10 cellular contexts compared by ENCODE assay signal in the genomic region with DNA sequence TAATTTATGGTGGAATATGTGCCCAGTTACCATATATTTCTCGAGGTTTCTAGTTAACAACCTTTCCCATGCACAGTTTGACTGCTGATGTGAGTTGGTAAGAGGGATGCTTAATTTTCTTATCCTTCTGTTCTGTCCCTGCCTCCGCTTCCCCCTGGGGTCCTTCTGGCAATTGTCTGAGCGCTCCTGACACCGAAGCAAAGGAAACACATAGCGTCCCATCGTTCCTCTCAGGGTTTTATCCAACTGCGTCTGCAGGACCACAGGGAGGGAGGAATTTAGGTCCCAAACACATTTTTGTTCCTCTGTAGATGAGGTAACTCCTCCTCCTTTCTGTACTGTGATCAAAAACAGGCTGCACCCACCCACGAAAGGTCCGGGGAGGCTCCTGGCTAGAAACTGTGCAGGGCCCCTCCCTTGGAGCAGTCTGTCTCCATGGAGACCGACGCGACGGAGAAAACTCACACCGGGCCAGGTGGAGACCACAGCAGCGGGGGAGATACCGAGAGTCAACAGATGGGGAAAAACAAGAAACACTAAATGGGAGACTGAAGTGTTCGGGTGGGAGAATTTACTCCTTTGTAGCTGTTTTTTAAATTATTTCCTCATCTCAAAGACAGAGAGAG.
DNase-seq lines count a peak whose midpoint lies in the region; ATAC-seq and TF ChIP-seq lines count a peak whose summit lies in the region.
"Had no signal": no experiment of that assay in that cellular context is flagged by ENCODE, and none has a peak within 500 bp of the region (broad histone marks: within the 10 kb centered on the region; RNA-seq: fewer than 3 reads in every experiment).

No MANE protein-coding gene starts in this region.

- H3K36me3 ChIP-seq in Peyer's patch = no peaks in the 10 kb centered on the region

- H3K4me1 ChIP-seq in Peyer's patch = no peaks in the 10 kb centered on the region

- peak; percentile 6 for DNase-seq in AG08395 (ENCODE audit: low spot score)
- peak; percentile 5 for DNase-seq in NCI-H2196 treated with DMSO at 0.1 percent for 48 hours (lab: John Stamatoyannopoulos, UW; ENCODE audit: unreplicated experiment)
- DNase-seq in foreskin fibroblast = peak in 1 of 2 donors; percentile 12
- DNase-seq in retinal pigment epithelial cell (ENCODE audit: low read depth) = no peak
- DNase-seq in SKM-1 (lab: John Stamatoyannopoulos, UW; ENCODE audit: unreplicated experiment) = no peak
- no peak for DNase-seq in stimulated activated effector memory CD8-positive, alpha-beta T cell treated with anti-CD3 and anti-CD28 coated beads, Interleukin-12 subunit alpha, Interleukin-12 subunit beta, amount 100 ng/mL, for 72 hours (ENCODE audit: low spot score in 2 of 2)
- no peak for DNase-seq in Peyer's patch
- DNase-seq: CD4-positive, CD25-positive, alpha-beta regulatory T cell had no signal

- H3K36me3 Mint-ChIP-seq in stimulated activated effector memory CD8-positive, alpha-beta T cell treated with anti-CD3 and anti-CD28 coated beads, Interleukin-12 subunit alpha, Interleukin-12 subunit beta, amount 100 ng/mL, for 72 hours = no peaks in the 10 kb centered on the region
- H3K36me3 Mint-ChIP-seq: CD4-positive, CD25-positive, alpha-beta regulatory T cell; memory B cell had no signal

- peaks cover 9% of the 10 kb centered on the region for H3K9me3 Mint-ChIP-seq in stimulated activated effector memory CD8-positive, alpha-beta T cell treated with anti-CD3 and anti-CD28 coated beads, Interleukin-12 subunit alpha, Interleukin-12 subunit beta, amount 100 ng/mL, for 72 hours

- no peaks in the 10 kb centered on the region for H3K27me3 ChIP-seq in Peyer's patch

- H3K4me3 ChIP-seq in foreskin fibroblast (ENCODE audit: low read depth in 1 of 2, low read length in 2 of 2) = peak overlapping the region; percentile 44 to 47
- H3K4me3 ChIP-seq in retinal pigment epithelial cell (ENCODE audit: low read length) = peak overlapping the region; percentile 53
- H3K4me3 ChIP-seq in Peyer's patch = peak overlapping the region in 2 of 4 donors; percentile 32

- ATAC-seq in GM21825 (IDR thresholded peaks at IDR 0.05; ENCODE audit: unreplicated experiment) = peak; percentile 60
- ATAC-seq in stimulated activated effector memory CD8-positive, alpha-beta T cell treated with anti-CD3 and anti-CD28 coated beads, Interleukin-12 subunit alpha, Interleukin-12 subunit beta, amount 100 ng/mL, for 72 hours = no peak

- H3K27ac Mint-ChIP-seq in stimulated activated effector memory CD8-positive, alpha-beta T cell treated with anti-CD3 and anti-CD28 coated beads, Interleukin-12 subunit alpha, Interleukin-12 subunit beta, amount 100 ng/mL, for 72 hours = no peak overlapping the region
- H3K27ac Mint-ChIP-seq: CD4-positive, CD25-positive, alpha-beta regulatory T cell; memory B cell had no signal

- TF ChIP-seq POLR2A in Peyer's patch (IDR thresholded peaks at IDR 0.05) = no peak

- no peak overlapping the region for H3K4me3 Mint-ChIP-seq in stimulated activated effector memory CD8-positive, alpha-beta T cell treated with anti-CD3 and anti-CD28 coated beads, Interleukin-12 subunit alpha, Interleukin-12 subunit beta, amount 100 ng/mL, for 72 hours
- H3K4me3 Mint-ChIP-seq: CD4-positive, CD25-positive, alpha-beta regulatory T cell; memory B cell had no signal

- no peaks in the 10 kb centered on the region for H3K9me3 ChIP-seq in Peyer's patch

- no peak overlapping the region for H3K27ac ChIP-seq in Peyer's patch

- TF ChIP-seq CTCF in foreskin fibroblast (IDR thresholded peaks at IDR 0.05; ENCODE audit: low read depth, low read length) (no peak), retinal pigment epithelial cell (conservative IDR thresholded peaks at IDR 0.05; ENCODE audit: low read depth, low read length) (no peak), Peyer's patch (IDR thresholded peaks at IDR 0.05) (no peak)

- no peaks in the 10 kb centered on the region for H3K4me1 Mint-ChIP-seq in stimulated activated effector memory CD8-positive, alpha-beta T cell treated with anti-CD3 and anti-CD28 coated beads, Interleukin-12 subunit alpha, Interleukin-12 subunit beta, amount 100 ng/mL, for 72 hours
- H3K4me1 Mint-ChIP-seq: CD4-positive, CD25-positive, alpha-beta regulatory T cell; memory B cell had no signal

Comparison
In these comparisons a context has a peak if more than half of its experiments do, and no peak if none do; other contexts are left out.
1. DNase-seq: peak in AG08395 (single experiment) and NCI-H2196 treated with DMSO at 0.1 percent for 48 hours (single experiment); none in retinal pigment epithelial cell (single experiment), SKM-1 (single experiment), stimulated activated effector memory CD8-positive, alpha-beta T cell treated with anti-CD3 and anti-CD28 coated beads, Interleukin-12 subunit alpha, Interleukin-12 subunit beta, amount 100 ng/mL, for 72 hours (0 of 2) and Peyer's patch (0 of 3).